Comparison of ENCODE assay signal across 13 cellular contexts in the genomic region with DNA sequence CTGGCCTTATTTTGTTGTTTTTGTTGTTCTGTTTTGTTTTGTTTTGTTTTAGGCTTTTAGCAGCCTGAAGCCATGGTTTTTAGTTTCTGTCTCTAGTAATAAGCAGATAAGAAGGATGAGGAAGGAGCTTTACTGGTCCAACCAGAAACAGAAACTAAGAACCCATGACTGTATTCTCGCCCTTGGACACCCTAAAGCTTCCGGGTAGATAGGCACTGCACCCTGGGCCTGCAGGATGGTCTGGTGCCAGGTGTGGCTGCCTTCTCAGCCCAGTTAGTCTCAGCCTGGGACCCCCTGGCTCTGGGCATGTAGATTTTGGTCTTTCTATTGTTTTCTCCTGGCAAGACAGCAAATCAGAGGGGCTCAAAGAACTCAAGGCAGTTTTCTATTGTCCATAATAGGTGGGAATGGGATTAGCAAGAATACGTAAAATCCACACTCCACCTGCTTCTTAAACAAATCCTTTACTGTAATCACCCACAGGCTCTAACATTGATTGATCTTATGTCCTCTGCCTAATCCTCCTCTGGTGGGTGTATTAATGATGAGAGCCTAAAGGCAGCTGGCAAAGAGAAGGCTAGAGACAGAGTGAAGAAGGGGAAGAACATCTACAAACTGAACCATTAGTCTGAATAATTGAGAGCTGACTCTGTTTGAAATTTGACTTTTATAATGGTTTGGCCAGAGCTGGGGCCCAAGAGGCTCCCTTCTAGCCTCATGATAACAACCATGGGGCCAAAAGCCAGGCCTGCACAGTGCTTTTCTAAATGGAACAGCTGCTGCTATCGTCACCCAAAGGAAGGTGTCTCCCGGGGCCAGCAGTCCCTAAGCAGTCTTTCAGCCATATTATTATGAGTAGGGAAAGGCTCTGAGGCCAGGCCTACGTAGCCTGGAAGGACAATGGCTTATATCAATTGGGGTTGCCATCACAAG.
"Had no signal": no experiment of that assay in that cellular context is flagged by ENCODE, and none has a peak within 500 bp of the region (broad histone marks: within the 10 kb centered on the region; RNA-seq: fewer than 3 reads in every experiment).

No MANE protein-coding gene starts in this region.

- H3K9me3 ChIP-seq: right atrium auricular region had no signal

- H3K4me1 ChIP-seq: right atrium auricular region had no signal

- H3K36me3 ChIP-seq: brain microvascular endothelial cell, right atrium auricular region had no signal

- H3K27me3 ChIP-seq: brain microvascular endothelial cell, right atrium auricular region had no signal

- DNase-seq: activated B cell treated with CpG ODN at 0.5 μM for 24 hours; activated CD4-positive, alpha-beta T cell treated with anti-CD3 and anti-CD28 coated beads, Interleukin-2, amount 10 ng/mL, durations not matched to agents 24 days and 14 days; activated CD8-positive, alpha-beta memory T cell treated with anti-CD3 and anti-CD28 coated beads for 24 hours; activated naive CD8-positive, alpha-beta T cell treated with anti-CD3 and anti-CD28 coated beads for 36 hours; brain microvascular endothelial cell; kidney; nucleus accumbens; stimulated activated CD4-positive, alpha-beta T cell treated with anti-CD3 and anti-CD28 coated beads, Interleukin-4, amount 100 ng/mL, for 4 hours; stimulated activated CD8-positive, alpha-beta memory T cell treated with anti-CD3 and anti-CD28 coated beads, Interleukin-4, amount 100 ng/mL, for 48 hours; stimulated activated naive CD8-positive, alpha-beta T cell treated with anti-CD3 and anti-CD28 coated beads, Interleukin-15, Interleukin-2, amounts not matched to agents 100 U/mL and 50 U/mL, for 24 hours; T-helper 2 cell had no signal

- ATAC-seq: stimulated activated naive CD8-positive, alpha-beta T cell treated with anti-CD3 and anti-CD28 coated beads, Interleukin-15, Interleukin-2, amounts not matched to agents 100 U/mL and 50 U/mL, for 24 hours had no signal

- H3K27ac ChIP-seq: brain microvascular endothelial cell, right atrium auricular region had no signal

- H3K4me3 ChIP-seq: right atrium auricular region, skin epidermis had no signal
